ENCODE assay signal across 16 cellular contexts in the genomic region with DNA sequence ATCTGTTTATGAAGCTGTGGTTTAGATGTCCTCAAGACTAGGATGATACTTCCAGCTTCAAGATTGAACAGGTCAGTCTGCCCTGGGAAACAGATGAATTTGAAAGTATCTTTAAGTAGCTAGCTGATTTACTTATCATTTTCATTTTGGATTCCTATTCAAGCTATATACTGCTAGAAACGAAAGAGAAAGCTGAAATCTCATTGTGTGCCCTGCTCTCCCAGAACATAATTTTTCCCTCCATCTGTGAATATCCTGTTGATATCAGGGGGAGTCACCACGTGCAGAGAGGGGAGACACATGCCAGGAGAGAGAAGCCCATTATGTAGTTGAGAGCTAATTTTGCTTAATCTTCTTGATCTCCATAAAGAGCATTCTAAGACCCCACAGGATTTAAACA.
A peak's percentile ranks its signal among the peaks of the same experiment; 100 is the strongest.
DNase-seq lines count a peak whose midpoint lies in the region; ATAC-seq and TF ChIP-seq lines count a peak whose summit lies in the region.
"Had no signal": no experiment of that assay in that cellular context is flagged by ENCODE, and none has a peak within 500 bp of the region (broad histone marks: within the 10 kb centered on the region; RNA-seq: fewer than 3 reads in every experiment).

No MANE protein-coding gene starts in this region.

- ATAC-seq in Panc1, result no peak
- no peak for ATAC-seq in HG03521 (IDR thresholded peaks at IDR 0.05; ENCODE audit: unreplicated experiment)
- no peak for ATAC-seq in GM19455 (IDR thresholded peaks at IDR 0.05; ENCODE audit: unreplicated experiment)

- in situ Hi-C loops in Panc1 (cut with HindIII; ENCODE audit: low pct_unique_long_range_greater_than_20kb, low sequenced_read_pairs), result no loop called here

- CTCF ChIA-PET in Panc1 (lab: Charles Lee), result no interaction called here

- no peaks in the 10 kb centered on the region for H3F3A ChIP-seq in MM.1S (ENCODE audit: insufficient read depth, low read length)

- H3K4me3 ChIP-seq in MM.1S (ENCODE audit: low read length), result no peak overlapping the region
- H3K4me3 ChIP-seq in Panc1 (ENCODE audit: low read depth in 2 of 2, low read length in 2 of 2), result no peak overlapping the region
- peak overlapping the region; percentile 4 for H3K4me3 ChIP-seq in fibroblast of villous mesenchyme (ENCODE audit: low read depth, low read length)
- no peak overlapping the region for H3K4me3 ChIP-seq in skeletal muscle satellite cell (ENCODE audit: low read length)
- H3K4me3 ChIP-seq: Peyer's patch had no signal

- no TSS peak for BruUV-seq in Panc1 (replicated peaks; lab: Mats Ljungman, UMichigan)

- H3K4me2 ChIP-seq in MM.1S (ENCODE audit: low read depth, low read length) (peak overlapping the region; percentile 26), skeletal muscle satellite cell (ENCODE audit: low read length) (peak overlapping the region; percentile 16)

- H2AFZ ChIP-seq in MM.1S (ENCODE audit: low read length), result peak overlapping the region; percentile 28; the same call in 1 of the 2 replicates

- POLR2A ChIA-PET in Panc1 (lab: Charles Lee), result no interaction called here

- intact Hi-C loops in Panc1 (cut with micrococcal nuclease; ENCODE audit: unreplicated experiment), result no loop called here

- no peaks in the 10 kb centered on the region for H3K4me1 ChIP-seq in MM.1S (ENCODE audit: low read length)
- H3K4me1 ChIP-seq in Panc1 (ENCODE audit: control insufficient read depth, insufficient read depth, low read length), result no peaks in the 10 kb centered on the region
- H3K4me1 ChIP-seq in skeletal muscle satellite cell (ENCODE audit: control insufficient read depth, insufficient read depth, low read length), result peaks cover 26% of the 10 kb centered on the region
- H3K4me1 ChIP-seq: BE2C, Peyer's patch had no signal

- H3K9me3 ChIP-seq in MM.1S (replicated peaks; ENCODE audit: insufficient read depth, low read length), result no peaks in the 10 kb centered on the region
- H3K9me3 ChIP-seq in Panc1 (ENCODE audit: control insufficient read depth, insufficient read depth, low read depth, low read length), result peaks cover 7% of the 10 kb centered on the region; the same call in 1 of the 2 replicates
- H3K9me3 ChIP-seq in skeletal muscle satellite cell (replicated peaks; ENCODE audit: low read length), result no peaks in the 10 kb centered on the region
- H3K9me3 ChIP-seq: BE2C, Peyer's patch had no signal

- no peaks in the 10 kb centered on the region for H3K9me2 ChIP-seq in MM.1S (replicated peaks; ENCODE audit: insufficient read depth, low read length)

- no peak overlapping the region for H3K9ac ChIP-seq in MM.1S (ENCODE audit: low read length)
- peak overlapping the region; percentile 14 for H3K9ac ChIP-seq in skeletal muscle satellite cell (ENCODE audit: low read depth, low read length)

- H3K27ac ChIP-seq in MM.1S (ENCODE audit: low read length) (no peak overlapping the region), Panc1 (ENCODE audit: low read length) (peak overlapping the region; percentile 48; the same call in 1 of the 2 replicates)
- H3K27ac ChIP-seq: Peyer's patch had no signal

- H4K20me1 ChIP-seq in MM.1S (ENCODE audit: insufficient read depth, low read length), result no peaks in the 10 kb centered on the region

- H3K36me3 ChIP-seq in MM.1S (replicated peaks; ENCODE audit: insufficient read depth, low read length) (no peaks in the 10 kb centered on the region), Panc1 (ENCODE audit: control insufficient read depth, insufficient read depth, low read length) (no peaks in the 10 kb centered on the region), skeletal muscle satellite cell (ENCODE audit: insufficient read depth, low read length) (no peaks in the 10 kb centered on the region)
- H3K36me3 ChIP-seq: BE2C, Peyer's patch had no signal

- TF ChIP-seq CTCF in MM.1S (IDR thresholded peaks at IDR 0.05; ENCODE audit: low read length) (no peak), Panc1 (IDR thresholded peaks at IDR 0.05) (no peak), fibroblast of villous mesenchyme (IDR thresholded peaks at IDR 0.05; ENCODE audit: insufficient read depth, low read depth, low read length) (no peak)

- DNase-seq in MM.1S, result peak; percentile 37
- DNase-seq in Panc1 (ENCODE audit: low read depth, low spot score), result no peak
- DNase-seq in fibroblast of villous mesenchyme (ENCODE audit: low read depth), result peak; percentile 45
- DNase-seq in SIG-M5 treated with dmso at 0.1 percent for 504 hours (lab: John Stamatoyannopoulos, UW; ENCODE audit: unreplicated experiment), result no peak
- DNase-seq in COR-L47 (lab: John Stamatoyannopoulos, UW), result no peak
- DNase-seq: BE2C; CD4-positive, alpha-beta T cell; H9; Kasumi-1; NCI-H187; NCI-H345; Peyer's patch; SHP77 had no signal

- no peaks in the 10 kb centered on the region for H3K79me2 ChIP-seq in MM.1S (ENCODE audit: low read length)

- no peaks in the 10 kb centered on the region for H3K27me3 ChIP-seq in MM.1S (replicated peaks; ENCODE audit: insufficient read depth, low read length)
- no peaks in the 10 kb centered on the region for H3K27me3 ChIP-seq in Panc1 (ENCODE audit: control insufficient read depth, insufficient read depth, low read length)
- H3K27me3 ChIP-seq in skeletal muscle satellite cell (ENCODE audit: control insufficient read depth, insufficient read depth, low read length), result no peaks in the 10 kb centered on the region
- H3K27me3 ChIP-seq: BE2C, Peyer's patch had no signal

Comparison
In these comparisons a context has a peak if more than half of its experiments do, and no peak if none do; other contexts are left out.
1. DNase-seq: peak in MM.1S (single experiment) and fibroblast of villous mesenchyme (single experiment); none in Panc1 (single experiment), SIG-M5 treated with dmso at 0.1 percent for 504 hours (single experiment) and COR-L47 (single experiment).